21 cellular contexts compared by ENCODE assay signal in genomic region chr10:33074443-33074842, GRCh38.
"Had no signal": no experiment of that assay in that cellular context is flagged by ENCODE, and none has a peak within 500 bp of the region (broad histone marks: within the 10 kb centered on the region; RNA-seq: fewer than 3 reads in every experiment).

No MANE protein-coding gene starts in this region.

- H3K4me3 ChIP-seq: lung, vagina had no signal

- ATAC-seq: activated naive CD8-positive, alpha-beta T cell treated with anti-CD3 and anti-CD28 coated beads, Interleukin-2, amount 50 U/mL, for 24 hours; esophagus mucosa; left colon; stimulated activated naive CD8-positive, alpha-beta T cell treated with anti-CD3 and anti-CD28 coated beads, Interleukin-15, amount 100 ng/mL, for 72 hours had no signal

- H3K27ac ChIP-seq: VCaP had no signal

- H3K9me3 ChIP-seq: vagina had no signal

- H3K27me3 ChIP-seq: vagina had no signal

- DNase-seq: activated CD4-positive, alpha-beta T cell treated with anti-CD3 and anti-CD28 coated beads, Interleukin-2, amount 50 U/mL, for 1 hour; activated CD4-positive, CD25-positive, alpha-beta regulatory T cell treated with anti-CD3 and anti-CD28 coated beads, Interleukin-2, amount 50 U/mL, for 72 hours; activated CD8-positive, alpha-beta memory T cell treated with anti-CD3 and anti-CD28 coated beads for 24 hours; activated CD8-positive, alpha-beta memory T cell treated with anti-CD3 and anti-CD28 coated beads, Interleukin-2, amount 50 U/mL, for 48 hours; activated effector memory CD4-positive, alpha-beta T cell treated with Interleukin-2 at 50 U/mL for 16 hours; activated naive CD4-positive, alpha-beta T cell treated with anti-CD3 and anti-CD28 coated beads, Interleukin-2, amount 10 ng/mL, durations not matched to agents 7 days and 5 days; activated naive CD8-positive, alpha-beta T cell treated with anti-CD3 and anti-CD28 coated beads, Interleukin-2, amount 50 U/mL, for 24 hours; activated T-cell treated with anti-CD3 and anti-CD28 coated beads, Interleukin-2, amount 50 U/mL, for 48 hours; aorta; cerebellar nuclear complex; effector CD8-positive, alpha-beta T cell; hippocampal formation; left colon; nephron progenitor cell; stimulated activated naive CD8-positive, alpha-beta T cell treated with anti-CD3 and anti-CD28 coated beads, Interleukin-15, amount 100 ng/mL, for 72 hours; T-helper 2 cell; trophoblast cell had no signal

- H3K36me3 ChIP-seq: vagina had no signal
